In genomic region chr11:26929806-26930517, GRCh38 we compare ENCODE assay signal across 18 cellular contexts.
"Had no signal": no experiment of that assay in that cellular context is flagged by ENCODE, and none has a peak within 500 bp of the region (broad histone marks: within the 10 kb centered on the region; RNA-seq: fewer than 3 reads in every experiment).

No MANE protein-coding gene starts in this region.

- ATAC-seq: activated T-helper 17 cell treated with anti-CD3 and anti-CD28 coated beads, Interleukin-2, amount 50 U/mL, for 72 hours had no signal

- H3K4me1 ChIP-seq: parathyroid adenoma, spleen, upper lobe of left lung had no signal

- H2AFZ ChIP-seq: parathyroid adenoma had no signal

- H3K9ac ChIP-seq: parathyroid adenoma had no signal

- H3K4me3 Mint-ChIP-seq: activated naive CD8-positive, alpha-beta T cell treated with anti-CD3 and anti-CD28 coated beads, Interleukin-2, amount 10 ng/mL, durations not matched to agents 7 days and 5 days; activated T-cell treated with anti-CD3 and anti-CD28 coated beads, Interleukin-2, amount 50 U/mL, for 24 hours; activated T-helper 17 cell treated with anti-CD3 and anti-CD28 coated beads, Interleukin-2, amount 50 U/mL, for 72 hours; immature natural killer cell; nephron progenitor cell had no signal

- H3K36me3 Mint-ChIP-seq: activated naive CD8-positive, alpha-beta T cell treated with anti-CD3 and anti-CD28 coated beads, Interleukin-2, amount 10 ng/mL, durations not matched to agents 7 days and 5 days; immature natural killer cell had no signal

- H3K79me2 ChIP-seq: parathyroid adenoma had no signal

- H3K27ac ChIP-seq: parathyroid adenoma, spleen, thoracic aorta, upper lobe of left lung had no signal

- H3K27me3 Mint-ChIP-seq: activated naive CD8-positive, alpha-beta T cell treated with anti-CD3 and anti-CD28 coated beads, Interleukin-2, amount 10 ng/mL, durations not matched to agents 7 days and 5 days; activated T-cell treated with anti-CD3 and anti-CD28 coated beads, Interleukin-2, amount 50 U/mL, for 24 hours; activated T-helper 17 cell treated with anti-CD3 and anti-CD28 coated beads, Interleukin-2, amount 50 U/mL, for 72 hours had no signal

- H3K4me1 Mint-ChIP-seq: activated naive CD8-positive, alpha-beta T cell treated with anti-CD3 and anti-CD28 coated beads, Interleukin-2, amount 10 ng/mL, durations not matched to agents 7 days and 5 days; activated T-helper 17 cell treated with anti-CD3 and anti-CD28 coated beads, Interleukin-2, amount 50 U/mL, for 72 hours; immature natural killer cell; nephron progenitor cell had no signal

- H3K9me3 ChIP-seq: thoracic aorta, upper lobe of left lung had no signal

- H3K36me3 ChIP-seq: spleen, thoracic aorta, upper lobe of left lung had no signal

- DNase-seq: activated CD4-positive, alpha-beta T cell treated with anti-CD3 and anti-CD28 coated beads for 1 hour; activated CD8-positive, alpha-beta memory T cell treated with anti-CD3 and anti-CD28 coated beads for 24 hours; activated CD8-positive, alpha-beta memory T cell treated with anti-CD3 and anti-CD28 coated beads, Interleukin-2, amount 50 U/mL, for 4 hours; activated naive CD4-positive, alpha-beta T cell; activated naive CD8-positive, alpha-beta T cell treated with anti-CD3 and anti-CD28 coated beads, Interleukin-2, amount 10 ng/mL, durations not matched to agents 7 days and 5 days; activated T-cell treated with anti-CD3 and anti-CD28 coated beads, Interleukin-2, amount 50 U/mL, for 24 hours; amniotic stem cell; immature natural killer cell; kidney glomerular epithelial cell; nephron progenitor cell; spleen; stimulated activated CD4-positive, alpha-beta T cell treated with anti-CD3 and anti-CD28 coated beads, Interleukin-4, amount 100 ng/mL, for 24 hours; stimulated activated naive CD4-positive, alpha-beta T cell treated with Interleukin-2 at 50 U/mL for 16 hours; T-helper 1 cell; upper lobe of left lung had no signal

- H3K27me3 ChIP-seq: spleen, upper lobe of left lung had no signal

- H3K4me3 ChIP-seq: spleen, thoracic aorta, upper lobe of left lung had no signal

- H3K9me3 Mint-ChIP-seq: nephron progenitor cell had no signal

- H3K27ac Mint-ChIP-seq: activated naive CD8-positive, alpha-beta T cell treated with anti-CD3 and anti-CD28 coated beads, Interleukin-2, amount 10 ng/mL, durations not matched to agents 7 days and 5 days; activated T-cell treated with anti-CD3 and anti-CD28 coated beads, Interleukin-2, amount 50 U/mL, for 24 hours; activated T-helper 17 cell treated with anti-CD3 and anti-CD28 coated beads, Interleukin-2, amount 50 U/mL, for 72 hours; immature natural killer cell; nephron progenitor cell had no signal
